Comparison of ENCODE assay signal across 16 cellular contexts in the genomic region with DNA sequence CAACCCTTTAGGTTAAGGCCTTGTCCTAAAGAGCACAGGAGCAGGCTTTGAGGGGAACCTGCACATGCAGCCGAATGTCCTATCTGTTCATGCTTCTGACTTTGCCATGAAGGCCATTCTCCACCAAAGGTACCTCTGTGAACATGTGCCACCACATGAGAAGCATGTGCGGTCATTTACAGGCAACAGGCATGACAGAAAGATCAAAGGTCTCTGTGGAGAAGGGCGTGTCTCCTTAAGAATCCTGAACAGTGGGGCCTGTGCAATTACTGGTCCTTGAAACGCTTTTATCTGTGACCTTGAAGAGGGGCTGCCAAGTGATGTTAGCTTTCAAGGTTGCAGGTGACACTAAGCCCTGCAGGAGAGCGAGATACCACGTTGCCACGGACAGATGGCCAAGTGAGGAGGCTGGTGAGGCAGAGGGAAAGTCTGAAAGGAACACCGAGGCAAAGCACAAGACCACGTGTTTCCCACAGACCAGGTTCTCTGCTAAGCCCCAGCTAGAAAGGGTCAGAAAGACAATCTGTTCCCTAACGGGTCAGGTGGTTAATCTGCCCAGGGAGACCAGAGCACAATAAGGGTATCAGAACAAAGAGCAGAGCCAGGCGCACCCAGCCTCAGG. TPM values are rescaled to one million over a fixed set of nuclear protein-coding genes. Genes with fewer than 3 reads are reported as not detected.
DNase-seq lines count a peak whose midpoint lies in the region; ATAC-seq and TF ChIP-seq lines count a peak whose summit lies in the region.
"Had no signal": no experiment of that assay in that cellular context is flagged by ENCODE, and none has a peak within 500 bp of the region (broad histone marks: within the 10 kb centered on the region; RNA-seq: fewer than 3 reads in every experiment).

No MANE protein-coding gene starts in this region.

- ATAC-seq in HCT116 (no peak), mucosa of descending colon (peak; percentile 50), HG03469 (IDR thresholded peaks at IDR 0.05; ENCODE audit: unreplicated experiment) (no peak), GM18520 (IDR thresholded peaks at IDR 0.05; ENCODE audit: unreplicated experiment) (no peak)
- ATAC-seq: PC-3 had no signal

- no TSS peak for BruUV-seq in HCT116 (replicated peaks; lab: Mats Ljungman, UMichigan)

- CTCF ChIA-PET in HCT116 (lab: Charles Lee): interaction anchor here (1.4 kb wide), 1 partner anchor 41 kb away, joined by 3 read pairs; no protein-coding TSS in a partner anchor

- DNase-seq in HCT116 (ENCODE audit: low read depth, low spot score) (no peak), NCI-H524 treated with DMSO at 0.1 percent for 48 hours (lab: John Stamatoyannopoulos, UW) (peak; percentile 25), mucosa of descending colon (peak in 1 of 3 donors; percentile 60), SKM-1 (lab: John Stamatoyannopoulos, UW; ENCODE audit: unreplicated experiment) (no peak), hepatic stellate cell (ENCODE audit: low spot score) (no peak)
- DNase-seq: CD4-positive, CD25-positive, alpha-beta regulatory T cell; H9; NCI-H2029 treated with DMSO at 0.1 percent for 48 hours; NCI-H345; PC-3 had no signal

- no peak for TF ChIP-seq POLR2A in HCT116 (IDR thresholded peaks at IDR 0.05; ENCODE audit: borderline replicate concordance, extremely low read depth, insufficient read depth, insufficient read length)

- H3K4me3 ChIP-seq in BLaER1: no peak overlapping the region
- no peak overlapping the region for H3K4me3 ChIP-seq in HCT116 (replicated peaks in 1 of 2; ENCODE audit: low read depth in 1 of 2, low read length in 2 of 2)
- no peak overlapping the region for H3K4me3 ChIP-seq in mucosa of descending colon

- H3K4me2 ChIP-seq in BLaER1: peak overlapping the region; percentile 40; the same call in 1 of the 2 replicates
- no peak overlapping the region for H3K4me2 ChIP-seq in HCT116 (ENCODE audit: low read length)

- intact Hi-C loops in HCT116 (cut with micrococcal nuclease) (no loop called here), mucosa of descending colon (cut with DNase I, micrococcal nuclease) (no loop called here)

- H2AFZ ChIP-seq in HCT116 (ENCODE audit: low read depth, low read length, poor library complexity, severe bottlenecking): no peak overlapping the region

- H3K27ac ChIP-seq in BLaER1 (no peak overlapping the region), HCT116 (ENCODE audit: low read depth, low read length) (no peak overlapping the region)
- H3K27ac ChIP-seq: RWPE1 had no signal

- RAD21 ChIA-PET in HCT116 (lab: Charles Lee; ENCODE audit: low non-redundant PET in 1 of 2, low total read pairs in 2 of 2, uncharacterized antibody in 2 of 2, unreplicated experiment in 2 of 2): no interaction called here

- H3K4me1 ChIP-seq in BLaER1: peaks cover 19% of the 10 kb centered on the region
- H3K4me1 ChIP-seq in HCT116 (ENCODE audit: control insufficient read depth in 1 of 2, insufficient read depth in 2 of 2, low read length in 2 of 2): no peaks in the 10 kb centered on the region
- H3K4me1 ChIP-seq in mucosa of descending colon (ENCODE audit: low read depth): no peaks in the 10 kb centered on the region

- H3K79me2 ChIP-seq in HCT116 (ENCODE audit: insufficient read depth, low read length): no peaks in the 10 kb centered on the region

- H3K36me3 ChIP-seq in BLaER1 (no peaks in the 10 kb centered on the region), HCT116 (ENCODE audit: control insufficient read depth in 1 of 2, insufficient read depth in 2 of 2, low read length in 2 of 2) (no peaks in the 10 kb centered on the region), mucosa of descending colon (ENCODE audit: low read depth) (no peaks in the 10 kb centered on the region)

- no peak for TF ChIP-seq RAD21 in HCT116 (IDR thresholded peaks at IDR 0.05; ENCODE audit: low read depth)

- H3K9me3 ChIP-seq in BLaER1 (no peaks in the 10 kb centered on the region), HCT116 (ENCODE audit: control insufficient read depth in 1 of 2, insufficient read depth in 1 of 2, low read depth in 1 of 2, low read length in 2 of 2) (no peaks in the 10 kb centered on the region), mucosa of descending colon (no peaks in the 10 kb centered on the region)

- POLR2A ChIA-PET in HCT116 (lab: Charles Lee): no interaction called here

- H3K27me3 ChIP-seq in BLaER1: no peaks in the 10 kb centered on the region
- H3K27me3 ChIP-seq in HCT116 (ENCODE audit: insufficient read depth, low read length): no peaks in the 10 kb centered on the region

- H4K20me1 ChIP-seq in BLaER1 (no peaks in the 10 kb centered on the region), HCT116 (ENCODE audit: insufficient read depth) (no peaks in the 10 kb centered on the region)

- H3K9me2 ChIP-seq in HCT116 (ENCODE audit: insufficient read depth): no peaks in the 10 kb centered on the region

- no peak for TF ChIP-seq CTCF in HCT116 (IDR thresholded peaks at IDR 0.05 in 2 of 3, conservative IDR thresholded peaks at IDR 0.05 in 1 of 3; ENCODE audit: borderline replicate concordance in 1 of 3, insufficient read depth in 1 of 3, low read depth in 2 of 3, low read length in 2 of 3)
- TF ChIP-seq CTCF in mucosa of descending colon (IDR thresholded peaks at IDR 0.05): no peak

- H3K9ac ChIP-seq in BLaER1 (no peak overlapping the region), HCT116 (ENCODE audit: low read length) (no peak overlapping the region)

TF ChIP-seq in HCT116, 20 proteins besides CTCF, POLR2A, EP300 and RAD21:
- no peak for TF ChIP-seq JUND (IDR thresholded peaks at IDR 0.05)
- TF ChIP-seq TCF7L2 (IDR thresholded peaks at IDR 0.05; ENCODE audit: borderline replicate concordance, extremely low read depth, insufficient read depth, insufficient read length): peak; percentile 91
- TF ChIP-seq ATF3 (IDR thresholded peaks at IDR 0.05): no peak
- TF ChIP-seq SRF (IDR thresholded peaks at IDR 0.05; ENCODE audit: low read depth): no peak

RNA-seq across cellular contexts. Expression of gene POMC, which starts 19.5 kb away (rescaled TPM):
- total RNA-seq in HCT116 (2021; ENCODE audit: unreplicated experiment): not detected
- not detected in 2 replicates for polyA plus RNA-seq in HCT116 (2012)
- 1 to 10 TPM in 1 of 3 donors, under 1 TPM in 2; 0.29 to 1.8 (median 0.31) TPM for total RNA-seq in mucosa of descending colon
- total RNA-seq: A673, LHCN-M2, PC-3 had no signal
